ENCODE assay signal across 25 cellular contexts in the genomic region with DNA sequence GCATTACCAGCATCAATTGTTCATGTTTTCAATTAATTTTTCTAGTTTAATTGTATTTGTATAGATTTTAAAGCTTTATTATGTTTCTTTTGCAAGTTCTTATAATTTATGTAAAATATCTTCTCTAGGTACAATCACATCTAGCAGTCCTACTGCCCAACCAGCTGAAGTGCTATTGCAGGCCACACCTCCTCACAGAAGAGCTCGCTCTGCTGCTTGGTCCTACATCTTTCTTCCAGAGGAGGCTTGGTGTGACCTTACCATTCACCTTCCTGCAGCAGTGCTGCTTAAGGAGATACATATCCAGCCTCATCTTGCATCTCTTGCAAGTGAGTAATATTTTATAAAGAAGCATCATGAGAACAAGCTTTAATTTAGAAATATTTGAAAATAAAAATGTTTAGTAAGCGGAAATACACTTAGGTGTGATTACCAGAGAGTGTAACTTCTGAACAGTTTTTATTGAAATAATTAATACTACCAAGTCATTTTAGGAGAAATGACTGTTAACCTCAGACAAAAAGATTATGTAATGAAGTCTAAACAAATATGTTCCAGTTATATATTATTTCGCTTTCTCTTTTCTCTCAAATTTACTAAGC.
"Had no signal": no experiment of that assay in that cellular context is flagged by ENCODE, and none has a peak within 500 bp of the region (broad histone marks: within the 10 kb centered on the region; RNA-seq: fewer than 3 reads in every experiment).

No MANE protein-coding gene starts in this region.

- H3K4me3 Mint-ChIP-seq: naive thymus-derived CD4-positive, alpha-beta T cell; nephron; neural progenitor cell; stimulated activated effector memory CD8-positive, alpha-beta T cell treated with anti-CD3 and anti-CD28 coated beads, Interleukin-12 subunit alpha, Interleukin-12 subunit beta, amount 100 ng/mL, for 72 hours had no signal

- H3K4me1 ChIP-seq: esophagus muscularis mucosa, left lung, neural progenitor cell, parathyroid adenoma, prostate gland, sigmoid colon, stomach, thyroid gland, vagina had no signal

- H3K9me3 Mint-ChIP-seq: naive thymus-derived CD4-positive, alpha-beta T cell; nephron; neural progenitor cell; stimulated activated effector memory CD8-positive, alpha-beta T cell treated with anti-CD3 and anti-CD28 coated beads, Interleukin-12 subunit alpha, Interleukin-12 subunit beta, amount 100 ng/mL, for 72 hours had no signal

- H3K27me3 ChIP-seq: esophagus muscularis mucosa, left lung, neural progenitor cell, right atrium auricular region, sigmoid colon, stomach, thyroid gland, vagina had no signal

- DNase-seq: dermis blood vessel endothelial cell; effector memory CD4-positive, alpha-beta T cell; foreskin melanocyte; hypothalamus; left cardiac atrium; left lung; mesenchymal stem cell; midbrain; naive thymus-derived CD4-positive, alpha-beta T cell; sigmoid colon; stimulated activated CD4-positive, alpha-beta T cell treated with anti-CD3 and anti-CD28 coated beads, Interleukin-2, amount 100 ng/mL, for 24 hours; stimulated activated CD4-positive, alpha-beta T cell treated with anti-CD3 and anti-CD28 coated beads, Interleukin-4, amount 100 ng/mL, for 24 hours; stimulated activated naive CD4-positive, alpha-beta T cell treated with Interleukin-2 at 50 U/mL for 16 hours; stomach; thyroid gland; trophoblast cell had no signal

- H3K27me3 Mint-ChIP-seq: naive thymus-derived CD4-positive, alpha-beta T cell had no signal

- H3K27ac ChIP-seq: coronary artery, esophagus muscularis mucosa, left lung, neural progenitor cell, parathyroid adenoma, prostate gland, right atrium auricular region, sigmoid colon, stomach, thyroid gland, vagina had no signal

- H3K4me3 ChIP-seq: coronary artery, esophagus muscularis mucosa, left lung, neural progenitor cell, prostate gland, right atrium auricular region, sigmoid colon, stomach, thyroid gland, vagina had no signal

- H3K4me1 Mint-ChIP-seq: nephron; neural progenitor cell; stimulated activated effector memory CD8-positive, alpha-beta T cell treated with anti-CD3 and anti-CD28 coated beads, Interleukin-12 subunit alpha, Interleukin-12 subunit beta, amount 100 ng/mL, for 72 hours had no signal

- ATAC-seq: left cardiac atrium; left lung; naive thymus-derived CD4-positive, alpha-beta T cell; stimulated activated effector memory CD8-positive, alpha-beta T cell treated with anti-CD3 and anti-CD28 coated beads, Interleukin-12 subunit alpha, Interleukin-12 subunit beta, amount 100 ng/mL, for 72 hours had no signal

- H3K27ac Mint-ChIP-seq: naive thymus-derived CD4-positive, alpha-beta T cell; nephron; neural progenitor cell; stimulated activated effector memory CD8-positive, alpha-beta T cell treated with anti-CD3 and anti-CD28 coated beads, Interleukin-12 subunit alpha, Interleukin-12 subunit beta, amount 100 ng/mL, for 72 hours had no signal
